In the genomic region with DNA sequence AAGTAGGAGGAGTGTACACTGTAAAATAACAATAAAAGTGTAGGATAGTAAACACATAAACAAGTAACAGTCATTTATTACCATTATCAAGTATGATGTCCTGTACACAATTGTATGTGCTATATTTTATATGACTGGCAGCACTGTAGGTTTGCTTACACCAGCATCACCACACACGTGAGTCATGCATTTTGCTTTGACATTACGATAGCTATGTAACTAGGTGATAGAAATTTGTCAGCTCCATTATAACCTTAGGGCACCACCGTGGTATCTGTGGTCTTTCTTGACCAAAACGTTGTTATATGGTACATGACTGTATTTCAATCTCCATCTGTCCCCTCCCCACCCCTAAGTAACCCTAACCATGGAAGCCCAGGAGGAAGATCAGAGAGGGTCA, we compare ENCODE assay signal across 9 cellular contexts. TPM values are rescaled to one million over a fixed set of nuclear protein-coding genes. Genes with fewer than 3 reads are reported as not detected.
DNase-seq lines count a peak whose midpoint lies in the region; ATAC-seq, FAIRE-seq and TF ChIP-seq lines count a peak whose summit lies in the region.
"Had no signal": no experiment of that assay in that cellular context is flagged by ENCODE, and none has a peak within 500 bp of the region (broad histone marks: within the 10 kb centered on the region; RNA-seq: fewer than 3 reads in every experiment).

No MANE protein-coding gene starts in this region.

- no peak overlapping the region; a peak in 1 of 6 replicates for H3K27ac ChIP-seq in A549
- no peak overlapping the region for H3K27ac ChIP-seq in mesodermal cell (ENCODE audit: low read depth, low read length, severe bottlenecking)

- intact Hi-C loops in left colon (cut with DNase I, micrococcal nuclease), result no loop called here

- DNase-seq in A549 (ENCODE audit: low read depth in 1 of 2, low spot score in 1 of 2), result no peak
- no peak for DNase-seq in HFF-Myc (ENCODE audit: extremely low read depth, low read depth)
- DNase-seq in astrocyte of the cerebellum (ENCODE audit: low read depth), result no peak
- DNase-seq in left colon, result no peak
- no peak for DNase-seq in OCI-M2 (lab: John Stamatoyannopoulos, UW; ENCODE audit: unreplicated experiment)
- no peak for DNase-seq in NCI-H510A (lab: John Stamatoyannopoulos, UW)
- DNase-seq in NOMO-1 (lab: John Stamatoyannopoulos, UW; ENCODE audit: unreplicated experiment in 2 of 2), result no peak
- DNase-seq: NCI-H187 had no signal

- TF ChIP-seq CTCF in A549 (IDR thresholded peaks at IDR 0.05) (no peak), HFF-Myc (IDR thresholded peaks at IDR 0.05; ENCODE audit: low read depth, low read length, missing control alignments) (no peak), astrocyte of the cerebellum (IDR thresholded peaks at IDR 0.05; ENCODE audit: low read depth, low read length, missing control alignments) (no peak)

- peak overlapping the region; percentile 92 for H3K4me2 ChIP-seq in A549

- 66% methylated on average over 4 of the region's 4 CpGs for WGBS in A549 (ENCODE audit: missing lambda C conversion rate)
- WGBS in mesodermal cell (ENCODE audit: insufficient coverage in 2 of 2), 2 experiments, result 100% methylated on average over 1 to 2 of the region's 4 CpGs

- H3K36me3 ChIP-seq in mesodermal cell (ENCODE audit: control insufficient read depth, insufficient read depth, low read length), result peaks cover 7% of the 10 kb centered on the region

- no peak for TF ChIP-seq EP300 in A549 (IDR thresholded peaks at IDR 0.05)

- H3K9me3 ChIP-seq in A549 (no peaks in the 10 kb centered on the region), mesodermal cell (ENCODE audit: control insufficient read depth, low read length) (no peaks in the 10 kb centered on the region)

- no peak for TF ChIP-seq POLR2A in A549 (IDR thresholded peaks at IDR 0.05; ENCODE audit: low read length)

- H3K4me1 ChIP-seq in A549 (peaks cover 42% of the 10 kb centered on the region), mesodermal cell (ENCODE audit: control insufficient read depth, insufficient read depth, low read length, poor library complexity, severe bottlenecking) (peaks cover 6% of the 10 kb centered on the region)

- ATAC-seq in A549 (no peak), left colon (no peak)

- CTCF ChIA-PET in A549 (lab: Yijun Ruan, JAX), result interaction anchor here (1.2 kb wide), 1 partner anchor 24 kb away, joined by 4 read pairs; no protein-coding TSS in a partner anchor

- H3K4me3 ChIP-seq in A549 (peak overlapping the region; percentile 68; the same call in 1 of the 3 replicates), HFF-Myc (replicated peaks; ENCODE audit: low read depth, low read length) (peak overlapping the region; percentile 54), astrocyte of the cerebellum (ENCODE audit: low read depth, low read length) (peak overlapping the region; percentile 55), mesodermal cell (ENCODE audit: extremely low read depth, insufficient read depth, low read length, poor library complexity, severe bottlenecking) (peak overlapping the region; percentile 83)

- in situ Hi-C loops in astrocyte of the cerebellum (cut with HindIII; ENCODE audit: low sequenced_read_pairs), result no loop called here

- FAIRE-seq in A549 (lab: Jason Lieb, UNC), result no peak

- no peak for TF ChIP-seq RAD21 in A549 (conservative IDR thresholded peaks at IDR 0.05 in 1 of 2, IDR thresholded peaks at IDR 0.05 in 1 of 2)

- POLR2A ChIA-PET in A549 (lab: Yijun Ruan, JAX), result no interaction called here

TF ChIP-seq in A549, 52 proteins besides CTCF, POLR2A, EP300 and RAD21:
- TF ChIP-seq CHD4 (IDR thresholded peaks at IDR 0.05; ENCODE audit: borderline replicate concordance) (no peak), MYC (IDR thresholded peaks at IDR 0.05; ENCODE audit: borderline replicate concordance, low read length) (no peak), KDM5A (IDR thresholded peaks at IDR 0.05) (no peak), GATA3 (IDR thresholded peaks at IDR 0.05; ENCODE audit: borderline replicate concordance) (no peak)
- TF ChIP-seq, protein P1, sequence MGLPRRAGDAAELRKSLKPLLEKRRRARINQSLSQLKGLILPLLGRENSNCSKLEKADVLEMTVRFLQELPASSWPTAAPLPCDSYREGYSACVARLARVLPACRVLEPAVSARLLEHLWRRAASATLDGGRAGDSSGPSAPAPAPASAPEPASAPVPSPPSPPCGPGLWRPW (IDR thresholded peaks at IDR 0.05), result no peak
- TF ChIP-seq, protein P2, sequence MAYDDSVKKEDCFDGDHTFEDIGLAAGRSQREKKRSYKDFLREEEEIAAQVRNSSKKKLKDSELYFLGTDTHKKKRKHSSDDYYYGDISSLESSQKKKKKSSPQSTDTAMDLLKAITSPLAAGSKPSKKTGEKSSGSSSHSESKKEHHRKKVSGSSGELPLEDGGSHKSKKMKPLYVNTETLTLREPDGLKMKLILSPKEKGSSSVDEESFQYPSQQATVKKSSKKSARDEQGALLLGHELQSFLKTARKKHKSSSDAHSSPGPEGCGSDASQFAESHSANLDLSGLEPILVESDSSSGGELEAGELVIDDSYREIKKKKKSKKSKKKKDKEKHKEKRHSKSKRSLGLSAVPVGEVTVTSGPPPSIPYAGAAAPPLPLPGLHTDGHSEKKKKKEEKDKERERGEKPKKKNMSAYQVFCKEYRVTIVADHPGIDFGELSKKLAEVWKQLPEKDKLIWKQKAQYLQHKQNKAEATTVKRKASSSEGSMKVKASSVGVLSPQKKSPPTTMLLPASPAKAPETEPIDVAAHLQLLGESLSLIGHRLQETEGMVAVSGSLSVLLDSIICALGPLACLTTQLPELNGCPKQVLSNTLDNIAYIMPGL (CRISPR knock-in tag; IDR thresholded peaks at IDR 0.05; ENCODE audit: borderline replicate concordance), result no peak

RNA-seq across cellular contexts. Expression of a gene that starts 1.1 kb away (rescaled TPM):
- polyA plus RNA-seq in A549 (2011; rRNA removed) (9.8 and 9.9 TPM in 2 replicates), A549 (2017; fragmentation: RNase III; extraction: RNeasy Plus Mini Kit Qiagen cat#74134 plus additional on column Dnase treatment) (7.0 to 7.7 TPM (median 7.6 TPM) in 3 replicates)
- 8.5 and 9.9 TPM in 2 replicates for polyA plus RNA-seq in A549 (2012; cell fraction: cytosol; rRNA removed)
- 5.6 and 7.2 TPM in 2 replicates for polyA plus RNA-seq in A549 (2012; cell fraction: nucleus; rRNA removed)
- 6.0 and 8.1 TPM in 2 replicates for polyA minus RNA-seq in A549 (2011; rRNA and poly(A)+ RNA removed)
- 24.7 TPM for polyA plus RNA-seq in mesodermal cell (2013, experiment 1 of 2)
- 20.3 TPM for polyA plus RNA-seq in mesodermal cell (2013, experiment 2 of 2)
- total RNA-seq in left colon, result 10 to 100 TPM; 14.4 to 16.8 TPM

RNA-seq across cellular contexts. Expression of a gene that starts 37.0 kb away (rescaled TPM):
- polyA plus RNA-seq in A549 (2011; rRNA removed) (12.6 and 18.4 TPM in 2 replicates), A549 (2017; fragmentation: RNase III; extraction: RNeasy Plus Mini Kit Qiagen cat#74134 plus additional on column Dnase treatment) (21.7 to 26.4 TPM (median 24.0 TPM) in 3 replicates)
- polyA plus RNA-seq in A549 (2012; cell fraction: cytosol; rRNA removed), result 20.2 and 27.5 TPM in 2 replicates
- polyA plus RNA-seq in A549 (2012; cell fraction: nucleus; rRNA removed), result 63.4 and 82.4 TPM in 2 replicates
- polyA minus RNA-seq in A549 (2011; rRNA and poly(A)+ RNA removed), result 27.7 and 32.9 TPM in 2 replicates
- polyA plus RNA-seq in mesodermal cell (2013, experiment 1 of 2), result 68.4 TPM
- 49.5 TPM for polyA plus RNA-seq in mesodermal cell (2013, experiment 2 of 2)
- total RNA-seq in left colon, result 100 to 1,000 TPM; 143 to 148 TPM

RNA-seq across cellular contexts. Expression of a gene that starts 51.0 kb away (rescaled TPM):
- polyA plus RNA-seq in A549 (2011; rRNA removed) (3.3 and 6.6 TPM in 2 replicates), A549 (2017; fragmentation: RNase III; extraction: RNeasy Plus Mini Kit Qiagen cat#74134 plus additional on column Dnase treatment) (9.7 to 15.3 TPM (median 14.8 TPM) in 3 replicates)
- 2.3 and 3.6 TPM in 2 replicates for polyA plus RNA-seq in A549 (2012; cell fraction: cytosol; rRNA removed)
- 5.8 and 6.7 TPM in 2 replicates for polyA plus RNA-seq in A549 (2012; cell fraction: nucleus; rRNA removed)
- polyA minus RNA-seq in A549 (2011; rRNA and poly(A)+ RNA removed), result 7.7 TPM in 2 replicates
- polyA plus RNA-seq in mesodermal cell (2013, experiment 1 of 2), result 3.5 TPM
- 3.5 TPM for polyA plus RNA-seq in mesodermal cell (2013, experiment 2 of 2)
- total RNA-seq in left colon, result 1 to 10 TPM in 1 of 2 donors, under 1 TPM in 1; 0.46 to 2.5 TPM
